In the genomic region with DNA sequence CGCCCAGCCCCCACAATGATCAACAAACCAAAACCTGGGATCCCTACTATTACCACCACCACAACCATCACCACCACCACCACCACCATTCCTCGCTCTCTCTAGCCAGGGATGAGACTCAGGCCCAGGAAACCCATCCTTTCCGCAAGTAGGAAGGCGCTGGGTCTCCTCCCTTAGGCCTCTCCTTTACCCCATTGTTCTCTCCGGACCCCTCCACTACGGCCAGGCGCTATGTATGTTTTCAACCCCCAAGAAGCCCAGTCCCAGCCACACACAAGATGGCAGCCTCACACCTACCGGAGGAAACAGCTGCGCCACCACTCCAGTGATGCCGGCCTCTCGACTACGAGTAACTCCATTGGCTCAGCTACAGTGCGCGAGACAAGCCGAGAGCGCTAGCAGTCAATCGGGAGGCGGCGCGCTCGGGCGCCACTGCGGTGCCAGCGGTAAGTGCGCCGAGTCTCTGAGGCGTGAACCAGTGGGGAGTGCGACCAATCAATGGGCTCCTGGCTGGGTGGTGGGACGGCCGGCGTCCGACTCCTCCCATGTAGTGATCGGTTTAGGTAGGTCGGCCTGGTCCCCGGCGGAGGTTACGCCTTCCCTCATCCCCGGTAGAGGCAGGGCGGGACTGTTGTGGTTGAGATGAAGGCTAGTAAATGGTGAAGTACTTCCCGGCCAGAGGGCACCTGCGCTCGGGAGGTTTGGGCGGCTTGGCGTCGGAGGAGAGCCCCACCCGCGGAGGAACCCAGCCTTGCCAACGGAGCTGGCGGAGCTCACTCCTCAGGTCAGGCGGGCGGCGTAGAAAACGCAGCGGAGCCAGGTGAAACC, we compare ENCODE assay signal across 8 cellular contexts. TPM values are rescaled to one million over a fixed set of nuclear protein-coding genes. Genes with fewer than 3 reads are reported as not detected.
DNase-seq lines count a peak whose midpoint lies in the region; ATAC-seq, FAIRE-seq and TF ChIP-seq lines count a peak whose summit lies in the region.

A gene (minus strand): TSS at position 376 of the 828 bp plus-strand sequence. CDS start 61,154 bp downstream, outside the sequence.
A gene with protein sequence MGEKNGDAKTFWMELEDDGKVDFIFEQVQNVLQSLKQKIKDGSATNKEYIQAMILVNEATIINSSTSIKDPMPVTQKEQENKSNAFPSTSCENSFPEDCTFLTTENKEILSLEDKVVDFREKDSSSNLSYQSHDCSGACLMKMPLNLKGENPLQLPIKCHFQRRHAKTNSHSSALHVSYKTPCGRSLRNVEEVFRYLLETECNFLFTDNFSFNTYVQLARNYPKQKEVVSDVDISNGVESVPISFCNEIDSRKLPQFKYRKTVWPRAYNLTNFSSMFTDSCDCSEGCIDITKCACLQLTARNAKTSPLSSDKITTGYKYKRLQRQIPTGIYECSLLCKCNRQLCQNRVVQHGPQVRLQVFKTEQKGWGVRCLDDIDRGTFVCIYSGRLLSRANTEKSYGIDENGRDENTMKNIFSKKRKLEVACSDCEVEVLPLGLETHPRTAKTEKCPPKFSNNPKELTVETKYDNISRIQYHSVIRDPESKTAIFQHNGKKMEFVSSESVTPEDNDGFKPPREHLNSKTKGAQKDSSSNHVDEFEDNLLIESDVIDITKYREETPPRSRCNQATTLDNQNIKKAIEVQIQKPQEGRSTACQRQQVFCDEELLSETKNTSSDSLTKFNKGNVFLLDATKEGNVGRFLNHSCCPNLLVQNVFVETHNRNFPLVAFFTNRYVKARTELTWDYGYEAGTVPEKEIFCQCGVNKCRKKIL (plus strand): TSS at position 586 of the 828 bp plus-strand sequence. CDS start 7,620 bp downstream, outside the sequence.

- FAIRE-seq in TTC549 (lab: Jason Lieb, UNC), result peak; percentile 96

- peaks cover 22% of the 10 kb centered on the region for H3K36me3 Mint-ChIP-seq in brain

- ATAC-seq in GM18511 (IDR thresholded peaks at IDR 0.05; ENCODE audit: unreplicated experiment) (peak; percentile 95), HG03039 (IDR thresholded peaks at IDR 0.05; ENCODE audit: unreplicated experiment) (peak; percentile 95)

- TF ChIP-seq CTCF in 22Rv1 (IDR thresholded peaks at IDR 0.05) (peak; percentile 69), brain (conservative IDR thresholded peaks at IDR 0.05) (peak in 1 of 2 experiments; percentile 53), sigmoid colon (IDR thresholded peaks at IDR 0.05) (peak in 2 of 4 experiments; percentile 33 to 36)

- 0 to 1% methylated on average over 54 of the region's 54 CpGs for WGBS in sigmoid colon, 2 donors

- peaks cover 70% of the 10 kb centered on the region for H3K4me1 Mint-ChIP-seq in brain

- H3K4me3 ChIP-seq in sigmoid colon, result peak within 1 kb of the TSS; percentile 66 to 88 (median 80)

- peaks cover 13% of the 10 kb centered on the region for H3K27me3 Mint-ChIP-seq in brain

- H3K9me3 Mint-ChIP-seq in brain, result no peaks in the 10 kb centered on the region

- H3K36me3 ChIP-seq in sigmoid colon, result no peaks in the 10 kb centered on the region

- H3K4me3 Mint-ChIP-seq in brain, result peak within 1 kb of the TSS; percentile 92 to 99 (median 97)

- peak in 1 of 4 donors; percentile 11 for TF ChIP-seq EP300 in sigmoid colon (IDR thresholded peaks at IDR 0.05)

- DNase-seq in NCI-H2081 (lab: John Stamatoyannopoulos, UW) (peak; percentile 96 to 98), iPS DF 4.7 (ENCODE audit: extremely low read depth, low spot score) (peak; percentile 83), sigmoid colon (peak; percentile 100)

- H3K27ac ChIP-seq in 22Rv1 (peak within 1 kb of the TSS; percentile 97), sigmoid colon (peak within 1 kb of the TSS; percentile 92 to 97 (median 94))

- H3K27ac Mint-ChIP-seq in brain, result peak within 1 kb of the TSS; percentile 98 to 100 (median 99)

- peak; percentile 64 to 78 for TF ChIP-seq POLR2A in sigmoid colon (IDR thresholded peaks at IDR 0.05)

- H3K27me3 ChIP-seq in sigmoid colon, result no peaks in the 10 kb centered on the region

- intact Hi-C loops in sigmoid colon (cut with DNase I), result loop anchor here (2.0 to 10.0 kb wide), 5 partner anchors 43 to 859 kb away; a partner anchor contains a TSS

- H3K4me1 ChIP-seq in sigmoid colon, result peaks cover 0 to 46% (median 41%) of the 10 kb centered on the region in 4 donors

- H3K9me3 ChIP-seq in sigmoid colon, result no peaks in the 10 kb centered on the region

RNA-seq across cellular contexts. Expression of the first gene that starts in this region (rescaled TPM):
- polyA plus RNA-seq in brain (ENCODE audit: insufficient read depth, low read depth, low replicate concordance) (6.2 TPM), sigmoid colon (10 to 100 TPM in 1 of 3 donors, 1 to 10 TPM in 2; 5.5 to 15.6 (median 7.2) TPM)
- 100 to 1,000 TPM; 121 to 180 (median 150) TPM for total RNA-seq in sigmoid colon

RNA-seq across cellular contexts. Expression of the second gene that starts in this region (rescaled TPM):
- 1.4 TPM for polyA plus RNA-seq in brain (ENCODE audit: insufficient read depth, low read depth, low replicate concordance)
- total RNA-seq in sigmoid colon, result 10 to 100 TPM in 3 of 4 donors, 1 to 10 TPM in 1; 7.5 to 12.5 (median 11.2) TPM
- 1 to 10 TPM; 3.6 to 4.9 (median 4.9) TPM for polyA plus RNA-seq in sigmoid colon

Comparison
In these comparisons a context has a peak if more than half of its experiments do, and no peak if none do; other contexts are left out.
1. Peak in every context shown above with its lines: DNase-seq, ATAC-seq, H3K4me3 ChIP-seq and H3K27ac ChIP-seq.